10 cellular contexts compared by ENCODE assay signal in genomic region chr7:116583653-116584052, GRCh38. TPM values are rescaled to one million over a fixed set of nuclear protein-coding genes. Genes with fewer than 3 reads are reported as not detected.
DNase-seq lines count a peak whose midpoint lies in the region; ATAC-seq and TF ChIP-seq lines count a peak whose summit lies in the region.
"Had no signal": no experiment of that assay in that cellular context is flagged by ENCODE, and none has a peak within 500 bp of the region (broad histone marks: within the 10 kb centered on the region; RNA-seq: fewer than 3 reads in every experiment).

No MANE protein-coding gene starts in this region.

- no TSS peak for BruUV-seq in Panc1 (replicated peaks; lab: Mats Ljungman, UMichigan)

- peak overlapping the region; percentile 58; the same call in 1 of the 2 replicates for H3K27ac ChIP-seq in Panc1 (ENCODE audit: low read length)

- DNase-seq in activated CD4-positive, alpha-beta T cell treated with anti-CD3 and anti-CD28 coated beads, Interleukin-2, amount 10 ng/mL, durations not matched to agents 7 days and 5 days: peak; percentile 34
- no peak for DNase-seq in activated CD4-positive, alpha-beta T cell treated with anti-CD3 and anti-CD28 coated beads, Interleukin-2, amount 50 U/mL, for 1 hour
- no peak for DNase-seq in Panc1 (ENCODE audit: low read depth, low spot score)
- peak in 1 of 2 donors; percentile 28 for DNase-seq in stimulated activated naive CD8-positive, alpha-beta T cell treated with anti-CD3 and anti-CD28 coated beads, Interleukin-15, amount 100 ng/mL, for 72 hours
- no peak for DNase-seq in NCI-H1694 treated with DMSO at 0.1 percent for 48 hours (lab: John Stamatoyannopoulos, UW)
- DNase-seq in activated naive CD4-positive, alpha-beta T cell treated with Interleukin-2 at 50 U/mL for 16 hours: no peak
- no peak for DNase-seq in stimulated activated CD4-positive, alpha-beta T cell treated with anti-CD3 and anti-CD28 coated beads, Interleukin-4, amount 100 ng/mL, for 1 hour

- H3K9me3 Mint-ChIP-seq in activated CD4-positive, alpha-beta T cell treated with anti-CD3 and anti-CD28 coated beads, Interleukin-2, amount 10 ng/mL, durations not matched to agents 7 days and 5 days: no peaks in the 10 kb centered on the region
- H3K9me3 Mint-ChIP-seq in stimulated activated naive CD8-positive, alpha-beta T cell treated with anti-CD3 and anti-CD28 coated beads, Interleukin-15, amount 100 ng/mL, for 72 hours: no peaks in the 10 kb centered on the region
- H3K9me3 Mint-ChIP-seq: CD4-positive, CD25-positive, alpha-beta regulatory T cell; T-helper 1 cell treated with Interleukin-12 subunit alpha and Interleukin-12 subunit beta and Interleukin-4 antibody, amounts not matched to agents 30 μg/mL and 1 μg/mL, for 36 hours had no signal

- no peak overlapping the region for H3K27ac Mint-ChIP-seq in activated CD4-positive, alpha-beta T cell treated with anti-CD3 and anti-CD28 coated beads, Interleukin-2, amount 10 ng/mL, durations not matched to agents 7 days and 5 days
- H3K27ac Mint-ChIP-seq in stimulated activated naive CD8-positive, alpha-beta T cell treated with anti-CD3 and anti-CD28 coated beads, Interleukin-15, amount 100 ng/mL, for 72 hours: no peak overlapping the region
- H3K27ac Mint-ChIP-seq: T-helper 1 cell treated with Interleukin-12 subunit alpha and Interleukin-12 subunit beta and Interleukin-4 antibody, amounts not matched to agents 30 μg/mL and 1 μg/mL, for 36 hours had no signal

- H3K36me3 Mint-ChIP-seq in activated CD4-positive, alpha-beta T cell treated with anti-CD3 and anti-CD28 coated beads, Interleukin-2, amount 10 ng/mL, durations not matched to agents 7 days and 5 days (ENCODE audit: low read depth): no peaks in the 10 kb centered on the region
- H3K36me3 Mint-ChIP-seq: CD4-positive, CD25-positive, alpha-beta regulatory T cell had no signal

- H3K27me3 Mint-ChIP-seq in activated CD4-positive, alpha-beta T cell treated with anti-CD3 and anti-CD28 coated beads, Interleukin-2, amount 10 ng/mL, durations not matched to agents 7 days and 5 days: no peaks in the 10 kb centered on the region
- no peaks in the 10 kb centered on the region for H3K27me3 Mint-ChIP-seq in stimulated activated naive CD8-positive, alpha-beta T cell treated with anti-CD3 and anti-CD28 coated beads, Interleukin-15, amount 100 ng/mL, for 72 hours
- H3K27me3 Mint-ChIP-seq: CD4-positive, CD25-positive, alpha-beta regulatory T cell had no signal

- no peaks in the 10 kb centered on the region for H3K36me3 ChIP-seq in Panc1 (ENCODE audit: control insufficient read depth, insufficient read depth, low read length)

- ATAC-seq in HG02763 (IDR thresholded peaks at IDR 0.05; ENCODE audit: unreplicated experiment) (peak; percentile 97), Panc1 (no peak)
- peak; percentile 47 for ATAC-seq in stimulated activated naive CD8-positive, alpha-beta T cell treated with anti-CD3 and anti-CD28 coated beads, Interleukin-15, amount 100 ng/mL, for 72 hours

- H3K4me1 ChIP-seq in Panc1 (ENCODE audit: control insufficient read depth, insufficient read depth, low read length): peaks cover 19% of the 10 kb centered on the region

- no peaks in the 10 kb centered on the region for H3K9me3 ChIP-seq in Panc1 (ENCODE audit: control insufficient read depth, insufficient read depth, low read depth, low read length)

- peaks cover 25% of the 10 kb centered on the region for H3K4me1 Mint-ChIP-seq in activated CD4-positive, alpha-beta T cell treated with anti-CD3 and anti-CD28 coated beads, Interleukin-2, amount 10 ng/mL, durations not matched to agents 7 days and 5 days
- H3K4me1 Mint-ChIP-seq in stimulated activated naive CD8-positive, alpha-beta T cell treated with anti-CD3 and anti-CD28 coated beads, Interleukin-15, amount 100 ng/mL, for 72 hours: peaks cover 41% of the 10 kb centered on the region

- intact Hi-C loops in Panc1 (cut with micrococcal nuclease; ENCODE audit: unreplicated experiment): loop anchor here (10.0 kb wide), 1 partner anchor 229 kb away; no protein-coding TSS in a partner anchor

- no peak overlapping the region for H3K4me3 ChIP-seq in Panc1 (ENCODE audit: low read depth in 2 of 2, low read length in 2 of 2)

- TF ChIP-seq CTCF in Panc1 (IDR thresholded peaks at IDR 0.05): no peak

- H3K4me3 Mint-ChIP-seq in activated CD4-positive, alpha-beta T cell treated with anti-CD3 and anti-CD28 coated beads, Interleukin-2, amount 10 ng/mL, durations not matched to agents 7 days and 5 days: no peak overlapping the region
- H3K4me3 Mint-ChIP-seq in stimulated activated naive CD8-positive, alpha-beta T cell treated with anti-CD3 and anti-CD28 coated beads, Interleukin-15, amount 100 ng/mL, for 72 hours: no peak overlapping the region

- POLR2A ChIA-PET in activated CD4-positive, alpha-beta T cell treated with anti-CD3 and anti-CD28 coated beads, Interleukin-2, amount 10 ng/mL, durations not matched to agents 7 days and 5 days (lab: Charles Lee): no interaction called here
- POLR2A ChIA-PET in Panc1 (lab: Charles Lee): no interaction called here

- CTCF ChIA-PET in activated CD4-positive, alpha-beta T cell treated with anti-CD3 and anti-CD28 coated beads, Interleukin-2, amount 10 ng/mL, durations not matched to agents 7 days and 5 days (lab: Charles Lee): no interaction called here
- CTCF ChIA-PET in Panc1 (lab: Charles Lee): no interaction called here

- H3K27me3 ChIP-seq in Panc1 (ENCODE audit: control insufficient read depth, insufficient read depth, low read length): no peaks in the 10 kb centered on the region

- in situ Hi-C loops in Panc1 (cut with HindIII; ENCODE audit: low pct_unique_long_range_greater_than_20kb, low sequenced_read_pairs): no loop called here

RNA-seq across cellular contexts. Expression of gene CAV1, which starts 58.8 kb away (rescaled TPM):
- not detected for total RNA-seq in activated CD4-positive, alpha-beta T cell treated with anti-CD3 and anti-CD28 coated beads, Interleukin-2, amount 10 ng/mL, durations not matched to agents 7 days and 5 days
- 496 TPM for total RNA-seq in Panc1 (2021; ENCODE audit: unreplicated experiment)
- 465 TPM for polyA plus RNA-seq in Panc1 (2012; ENCODE audit: insufficient read length)
- total RNA-seq: CD4-positive, CD25-positive, alpha-beta regulatory T cell had no signal

Comparison
In these comparisons a context has a peak if more than half of its experiments do, and no peak if none do; other contexts are left out.
1. RNA of gene CAV1, which starts 58.8 kb away (total RNA-seq): 496 TPM in Panc1 (single experiment); not detected in activated CD4-positive, alpha-beta T cell treated with anti-CD3 and anti-CD28 coated beads, Interleukin-2, amount 10 ng/mL, durations not matched to agents 7 days and 5 days; every median in the first group is over 100 times any median in the second.